2 cellular contexts compared by ENCODE assay signal in genomic region chr2:127423880-127424279, GRCh38.
TF ChIP-seq lines count a peak whose summit lies in the region.

No MANE protein-coding gene starts in this region.

TF ChIP-seq in SK-N-SH, 30 proteins besides CTCF, POLR2A, EP300 and RAD21:
- TF ChIP-seq TAF1 (IDR thresholded peaks at IDR 0.05; ENCODE audit: borderline replicate concordance, low read depth, low read length), result no peak

TF ChIP-seq in endothelial cell of umbilical vein, 7 proteins besides CTCF, POLR2A, EP300 and RAD21:
- TF ChIP-seq MYC (IDR thresholded peaks at IDR 0.05; ENCODE audit: low read depth, low read length) (no peak), JUN (IDR thresholded peaks at IDR 0.05; ENCODE audit: borderline replicate concordance, insufficient read depth, insufficient read length, low read depth) (no peak), FOS (IDR thresholded peaks at IDR 0.05; ENCODE audit: borderline replicate concordance, insufficient read depth, low read length) (no peak), EZH2 (IDR thresholded peaks at IDR 0.05; ENCODE audit: borderline replicate concordance, low read depth, low read length, severe bottlenecking) (no peak), GATA2 (IDR thresholded peaks at IDR 0.05; ENCODE audit: insufficient read depth, insufficient read length, low read depth, low read length) (no peak), POLR2AphosphoS5 (IDR thresholded peaks at IDR 0.05; ENCODE audit: insufficient read depth, low read depth, low read length) (no peak)
- TF ChIP-seq, protein P1, sequence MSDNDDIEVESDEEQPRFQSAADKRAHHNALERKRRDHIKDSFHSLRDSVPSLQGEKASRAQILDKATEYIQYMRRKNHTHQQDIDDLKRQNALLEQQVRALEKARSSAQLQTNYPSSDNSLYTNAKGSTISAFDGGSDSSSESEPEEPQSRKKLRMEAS (IDR thresholded peaks at IDR 0.05; ENCODE audit: insufficient read depth, insufficient read length), result no peak
